21 cellular contexts compared by ENCODE assay signal in genomic region chr15:83655237-83655616, GRCh38. TPM values are rescaled to one million over a fixed set of nuclear protein-coding genes. Genes with fewer than 3 reads are reported as not detected.
DNase-seq lines count a peak whose midpoint lies in the region; ATAC-seq, FAIRE-seq and TF ChIP-seq lines count a peak whose summit lies in the region.
"Had no signal": no experiment of that assay in that cellular context is flagged by ENCODE, and none has a peak within 500 bp of the region (broad histone marks: within the 10 kb centered on the region; RNA-seq: fewer than 3 reads in every experiment).

No MANE protein-coding gene starts in this region.

- peaks cover under 1% of the 10 kb centered on the region for H3K9me3 Mint-ChIP-seq in astrocyte (ENCODE audit: unreplicated experiment)
- H3K9me3 Mint-ChIP-seq in neural progenitor cell: no peaks in the 10 kb centered on the region
- no peaks in the 10 kb centered on the region for H3K9me3 Mint-ChIP-seq in type B pancreatic cell
- H3K9me3 Mint-ChIP-seq: activated CD4-positive, alpha-beta memory T cell treated with anti-CD3 and anti-CD28 coated beads for 36 hours; activated naive CD8-positive, alpha-beta T cell treated with anti-CD3 and anti-CD28 coated beads, Interleukin-2, amount 10 ng/mL, durations not matched to agents 7 days and 5 days; activated T-cell treated with anti-CD3 and anti-CD28 coated beads, Interleukin-2, amount 50 U/mL, for 72 hours; central memory CD8-positive, alpha-beta T cell had no signal

- H3K9ac ChIP-seq in astrocyte (ENCODE audit: low read length): no peak overlapping the region
- H3K9ac ChIP-seq in neural progenitor cell: no peak overlapping the region

- H3K27me3 Mint-ChIP-seq in astrocyte (ENCODE audit: low read depth, unreplicated experiment) (peaks cover 53% of the 10 kb centered on the region), neural progenitor cell (ENCODE audit: insufficient read depth, low read depth) (peaks cover 36% of the 10 kb centered on the region), type B pancreatic cell (peaks cover 91% of the 10 kb centered on the region)

- H3F3A ChIP-seq in neural progenitor cell (ENCODE audit: low read depth): peaks cover 11% of the 10 kb centered on the region

- H3K27ac ChIP-seq in astrocyte (ENCODE audit: low read depth, low read length): no peak overlapping the region
- H3K27ac ChIP-seq in right atrium auricular region: peak overlapping the region; percentile 86 to 94
- no peak overlapping the region for H3K27ac ChIP-seq in neural progenitor cell

- ATAC-seq in GM21619 (IDR thresholded peaks at IDR 0.05; ENCODE audit: unreplicated experiment): no peak
- ATAC-seq in GM21529 (IDR thresholded peaks at IDR 0.05; ENCODE audit: unreplicated experiment): no peak
- ATAC-seq: activated T-cell treated with anti-CD3 and anti-CD28 coated beads, Interleukin-2, amount 50 U/mL, for 72 hours; stimulated activated naive CD8-positive, alpha-beta T cell treated with anti-CD3 and anti-CD28 coated beads, Interleukin-15, Interleukin-2, amounts not matched to agents 100 U/mL and 50 U/mL, for 24 hours had no signal

- H3K4me3 ChIP-seq in astrocyte (ENCODE audit: insufficient read depth, low read depth, low read length) (no peak overlapping the region), right atrium auricular region (peak overlapping the region; percentile 66 to 68), neural progenitor cell (no peak overlapping the region)

- TF ChIP-seq CTCF in astrocyte (IDR thresholded peaks at IDR 0.05; ENCODE audit: insufficient read depth, low read depth, low read length): no peak
- no peak for TF ChIP-seq CTCF in right atrium auricular region (IDR thresholded peaks at IDR 0.05)
- no peak for TF ChIP-seq CTCF in neural progenitor cell (IDR thresholded peaks at IDR 0.05)
- TF ChIP-seq CTCF in type B pancreatic cell (conservative IDR thresholded peaks at IDR 0.05): no peak

- H3K27me3 ChIP-seq in astrocyte (ENCODE audit: insufficient read depth, low read length) (peaks cover 36% of the 10 kb centered on the region), right atrium auricular region (no peaks in the 10 kb centered on the region), neural progenitor cell (peaks cover 58% of the 10 kb centered on the region)

- H3K4me3 Mint-ChIP-seq in astrocyte (ENCODE audit: unreplicated experiment) (no peak overlapping the region), neural progenitor cell (peak overlapping the region; percentile 79), type B pancreatic cell (peak overlapping the region; percentile 44)
- H3K4me3 Mint-ChIP-seq: activated CD4-positive, alpha-beta memory T cell treated with anti-CD3 and anti-CD28 coated beads for 36 hours; activated naive CD8-positive, alpha-beta T cell treated with anti-CD3 and anti-CD28 coated beads, Interleukin-2, amount 10 ng/mL, durations not matched to agents 7 days and 5 days; activated T-cell treated with anti-CD3 and anti-CD28 coated beads, Interleukin-2, amount 50 U/mL, for 72 hours; B cell; central memory CD8-positive, alpha-beta T cell had no signal

- H3K79me2 ChIP-seq in astrocyte (ENCODE audit: insufficient read depth, low read length) (no peaks in the 10 kb centered on the region), neural progenitor cell (ENCODE audit: low read depth) (no peaks in the 10 kb centered on the region)

- no peaks in the 10 kb centered on the region for H3K4me1 Mint-ChIP-seq in astrocyte (ENCODE audit: low read depth, unreplicated experiment)
- no peaks in the 10 kb centered on the region for H3K4me1 Mint-ChIP-seq in neural progenitor cell
- no peaks in the 10 kb centered on the region for H3K4me1 Mint-ChIP-seq in type B pancreatic cell (ENCODE audit: unreplicated experiment)
- H3K4me1 Mint-ChIP-seq: activated naive CD8-positive, alpha-beta T cell treated with anti-CD3 and anti-CD28 coated beads, Interleukin-2, amount 10 ng/mL, durations not matched to agents 7 days and 5 days; B cell; central memory CD8-positive, alpha-beta T cell had no signal

- H3K36me3 ChIP-seq in astrocyte (ENCODE audit: insufficient read depth, low read length): no peaks in the 10 kb centered on the region
- no peaks in the 10 kb centered on the region for H3K36me3 ChIP-seq in right atrium auricular region
- H3K36me3 ChIP-seq in neural progenitor cell: no peaks in the 10 kb centered on the region

- H3K36me3 Mint-ChIP-seq in astrocyte (ENCODE audit: low read depth, unreplicated experiment) (peaks cover 4% of the 10 kb centered on the region), neural progenitor cell (no peaks in the 10 kb centered on the region), type B pancreatic cell (no peaks in the 10 kb centered on the region)
- H3K36me3 Mint-ChIP-seq: activated CD4-positive, alpha-beta memory T cell treated with anti-CD3 and anti-CD28 coated beads for 36 hours; activated naive CD8-positive, alpha-beta T cell treated with anti-CD3 and anti-CD28 coated beads, Interleukin-2, amount 10 ng/mL, durations not matched to agents 7 days and 5 days had no signal

- no peak for FAIRE-seq in astrocyte (lab: Jason Lieb, UNC)

- H3K9me3 ChIP-seq in astrocyte (ENCODE audit: insufficient read depth, low read depth, low read length): no peaks in the 10 kb centered on the region
- no peaks in the 10 kb centered on the region for H3K9me3 ChIP-seq in right atrium auricular region
- no peaks in the 10 kb centered on the region for H3K9me3 ChIP-seq in neural progenitor cell (ENCODE audit: low read depth)
- H3K9me3 ChIP-seq: Caco-2 had no signal

- H4K20me1 ChIP-seq in astrocyte (ENCODE audit: insufficient read depth, low read length) (no peaks in the 10 kb centered on the region), neural progenitor cell (ENCODE audit: low read depth) (no peaks in the 10 kb centered on the region)

- no peak for DNase-seq in astrocyte (ENCODE audit: low read depth)
- no peak for DNase-seq in right atrium auricular region (ENCODE audit: low spot score)
- DNase-seq in neural progenitor cell (ENCODE audit: low spot score): no peak
- DNase-seq in type B pancreatic cell (ENCODE audit: extremely low spot score, unreplicated experiment): no peak
- DNase-seq in activated CD8-positive, alpha-beta memory T cell treated with anti-CD3 and anti-CD28 coated beads for 24 hours: no peak
- DNase-seq: activated CD4-positive, alpha-beta memory T cell treated with anti-CD3 and anti-CD28 coated beads for 36 hours; activated naive CD8-positive, alpha-beta T cell treated with anti-CD3 and anti-CD28 coated beads, Interleukin-2, amount 10 ng/mL, durations not matched to agents 7 days and 5 days; activated T-cell treated with anti-CD3 and anti-CD28 coated beads, Interleukin-2, amount 50 U/mL, for 72 hours; Caco-2; effector CD8-positive, alpha-beta T cell; NCI-H1092 treated with DMSO at 0.1 percent for 48 hours; NCI-H2081; NCI-H510A treated with DMSO at 0.1 percent for 48 hours; SHP77; stimulated activated naive CD8-positive, alpha-beta T cell treated with anti-CD3 and anti-CD28 coated beads, Interleukin-15, Interleukin-2, amounts not matched to agents 100 U/mL and 50 U/mL, for 24 hours had no signal

- H3K27ac Mint-ChIP-seq in astrocyte (ENCODE audit: unreplicated experiment): no peak overlapping the region
- no peak overlapping the region for H3K27ac Mint-ChIP-seq in neural progenitor cell
- no peak overlapping the region for H3K27ac Mint-ChIP-seq in type B pancreatic cell
- H3K27ac Mint-ChIP-seq: activated CD4-positive, alpha-beta memory T cell treated with anti-CD3 and anti-CD28 coated beads for 36 hours; activated naive CD8-positive, alpha-beta T cell treated with anti-CD3 and anti-CD28 coated beads, Interleukin-2, amount 10 ng/mL, durations not matched to agents 7 days and 5 days; activated T-cell treated with anti-CD3 and anti-CD28 coated beads, Interleukin-2, amount 50 U/mL, for 72 hours; B cell had no signal

- H2AFZ ChIP-seq in astrocyte (ENCODE audit: low read depth, low read length): no peak overlapping the region
- H2AFZ ChIP-seq in neural progenitor cell (replicated peaks): no peak overlapping the region

- no peaks in the 10 kb centered on the region for H3K4me1 ChIP-seq in astrocyte (ENCODE audit: insufficient read depth, low read length)
- H3K4me1 ChIP-seq in right atrium auricular region: peaks cover 0 to 60% of the 10 kb centered on the region in 2 donors
- H3K4me1 ChIP-seq in neural progenitor cell: no peaks in the 10 kb centered on the region

- peak overlapping the region; percentile 63 for H3K4me2 ChIP-seq in astrocyte (ENCODE audit: low read length)
- peak overlapping the region; percentile 75 for H3K4me2 ChIP-seq in neural progenitor cell

RNA-seq across cellular contexts. Expression of gene ADAMTSL3, which starts 1.3 kb away (rescaled TPM):
- total RNA-seq in astrocyte: 2.4 and 3.0 TPM in 2 replicates
- 10 to 100 TPM; 12.2 to 21.2 TPM for total RNA-seq in right atrium auricular region
- 0.41 and 1.5 TPM in 2 replicates for total RNA-seq in neural progenitor cell (ENCODE audit: low replicate concordance)
- 1.9 and 2.4 TPM in 2 replicates for total RNA-seq in type B pancreatic cell (ENCODE audit: low replicate concordance)
- total RNA-seq: activated CD4-positive, alpha-beta memory T cell treated with anti-CD3 and anti-CD28 coated beads for 36 hours; activated naive CD8-positive, alpha-beta T cell treated with anti-CD3 and anti-CD28 coated beads, Interleukin-2, amount 10 ng/mL, durations not matched to agents 7 days and 5 days; B cell; HT1080; T-helper 1 cell treated with Interleukin-12 subunit alpha and Interleukin-12 subunit beta and Interleukin-4 antibody, amounts not matched to agents 30 ng/mL and 1 ng/mL, for 36 hours had no signal

Comparison
In these comparisons a context has a peak if more than half of its experiments do, and no peak if none do; other contexts are left out.
1. H3K27ac ChIP-seq: peak in right atrium auricular region (2 of 2); none in astrocyte (single experiment) and neural progenitor cell (single experiment).
2. H3K4me3 ChIP-seq: peak in right atrium auricular region (2 of 2); none in astrocyte (single experiment) and neural progenitor cell (single experiment).